7 cellular contexts compared by ENCODE assay signal in genomic region chr21:21301013-21301412, GRCh38.
"Had no signal": no experiment of that assay in that cellular context is flagged by ENCODE, and none has a peak within 500 bp of the region (broad histone marks: within the 10 kb centered on the region; RNA-seq: fewer than 3 reads in every experiment).

No MANE protein-coding gene starts in this region.

- DNase-seq: GDM1, GF-D8 had no signal

- H3K4me3 ChIP-seq: GM12878 had no signal

- ATAC-seq: GM12878 had no signal

- FAIRE-seq: GM12878, GM12891, GM12892, GM18507, GM19239 had no signal
